ENCODE assay signal across 19 cellular contexts in genomic region chr6:3773696-3774298, GRCh38. TPM values are rescaled to one million over a fixed set of nuclear protein-coding genes. Genes with fewer than 3 reads are reported as not detected.
DNase-seq lines count a peak whose midpoint lies in the region; ATAC-seq and TF ChIP-seq lines count a peak whose summit lies in the region.
"Had no signal": no experiment of that assay in that cellular context is flagged by ENCODE, and none has a peak within 500 bp of the region (broad histone marks: within the 10 kb centered on the region; RNA-seq: fewer than 3 reads in every experiment).

No MANE protein-coding gene starts in this region.

- peaks cover 33% of the 10 kb centered on the region for H3K4me1 Mint-ChIP-seq in chondrocyte (ENCODE audit: low read depth)
- H3K4me1 Mint-ChIP-seq in activated CD8-positive, alpha-beta T cell treated with anti-CD3 and anti-CD28 coated beads, Interleukin-2, amount 10 ng/mL, durations not matched to agents 7 days and 5 days (ENCODE audit: low read depth): no peaks in the 10 kb centered on the region
- H3K4me1 Mint-ChIP-seq: activated naive CD4-positive, alpha-beta T cell treated with anti-CD3 and anti-CD28 coated beads, Interleukin-2, amount 50 U/mL, for 24 hours; CD8-positive, alpha-beta memory T cell had no signal

- H2BK15ac ChIP-seq in neuronal stem cell (ENCODE audit: low read length): no peak overlapping the region

- no peak overlapping the region for H3K9ac ChIP-seq in adipocyte (ENCODE audit: low read length)
- H3K9ac ChIP-seq in parathyroid adenoma: no peak overlapping the region
- no peak overlapping the region for H3K9ac ChIP-seq in neuronal stem cell (ENCODE audit: low read depth, low read length, poor library complexity)

- no peak overlapping the region for H3K4me3 Mint-ChIP-seq in chondrocyte (ENCODE audit: unreplicated experiment)
- H3K4me3 Mint-ChIP-seq in activated CD8-positive, alpha-beta T cell treated with anti-CD3 and anti-CD28 coated beads, Interleukin-2, amount 10 ng/mL, durations not matched to agents 7 days and 5 days: no peak overlapping the region
- H3K4me3 Mint-ChIP-seq: activated naive CD4-positive, alpha-beta T cell treated with anti-CD3 and anti-CD28 coated beads, Interleukin-2, amount 50 U/mL, for 24 hours; CD8-positive, alpha-beta memory T cell; naive B cell; stimulated activated naive CD8-positive, alpha-beta T cell treated with anti-CD3 and anti-CD28 coated beads, Interleukin-15, Interleukin-2, amounts not matched to agents 100 ng/mL and 50 ng/mL, for 24 hours had no signal

- H2AK5ac ChIP-seq in neuronal stem cell (ENCODE audit: low read depth, low read length): no peak overlapping the region

- no peak overlapping the region for H3K4ac ChIP-seq in neuronal stem cell (ENCODE audit: low read length)

- H3K23ac ChIP-seq in neuronal stem cell (ENCODE audit: low read depth, low read length, poor library complexity): no peak overlapping the region

- H3K79me1 ChIP-seq in neuronal stem cell (ENCODE audit: low read depth, low read length): no peaks in the 10 kb centered on the region

- no peaks in the 10 kb centered on the region for H3K27me3 Mint-ChIP-seq in chondrocyte (ENCODE audit: low read depth)
- peaks cover 13% of the 10 kb centered on the region for H3K27me3 Mint-ChIP-seq in activated CD8-positive, alpha-beta T cell treated with anti-CD3 and anti-CD28 coated beads, Interleukin-2, amount 10 ng/mL, durations not matched to agents 7 days and 5 days (ENCODE audit: low read depth)
- H3K27me3 Mint-ChIP-seq: activated naive CD4-positive, alpha-beta T cell treated with anti-CD3 and anti-CD28 coated beads, Interleukin-2, amount 50 U/mL, for 24 hours had no signal

- no peak overlapping the region for H2BK5ac ChIP-seq in neuronal stem cell (ENCODE audit: low read length)

- H2BK12ac ChIP-seq in neuronal stem cell (ENCODE audit: low read length): no peak overlapping the region

- no peak overlapping the region for H2BK120ac ChIP-seq in neuronal stem cell (ENCODE audit: low read depth, low read length)

- no peaks in the 10 kb centered on the region for H3K36me3 Mint-ChIP-seq in chondrocyte (ENCODE audit: low read depth)
- H3K36me3 Mint-ChIP-seq in activated CD8-positive, alpha-beta T cell treated with anti-CD3 and anti-CD28 coated beads, Interleukin-2, amount 10 ng/mL, durations not matched to agents 7 days and 5 days (ENCODE audit: low read depth): no peaks in the 10 kb centered on the region
- H3K36me3 Mint-ChIP-seq: activated naive CD4-positive, alpha-beta T cell treated with anti-CD3 and anti-CD28 coated beads, Interleukin-2, amount 50 U/mL, for 24 hours; naive B cell had no signal

- CTCF ChIA-PET in activated CD8-positive, alpha-beta T cell treated with anti-CD3 and anti-CD28 coated beads, Interleukin-2, amount 10 ng/mL, durations not matched to agents 7 days and 5 days (lab: Charles Lee): no interaction called here

- H3K4me1 ChIP-seq in adipocyte (ENCODE audit: control insufficient read depth, insufficient read depth, low read length): peaks cover 13% of the 10 kb centered on the region
- peaks cover 6% of the 10 kb centered on the region for H3K4me1 ChIP-seq in parathyroid adenoma
- peaks cover 12 to 23% of the 10 kb centered on the region in 2 donors for H3K4me1 ChIP-seq in neuronal stem cell (ENCODE audit: control insufficient read depth in 2 of 2, insufficient read depth in 1 of 2, low read depth in 1 of 2, low read length in 2 of 2)

- no peak for TF ChIP-seq CTCF in fibroblast of pulmonary artery (IDR thresholded peaks at IDR 0.05; ENCODE audit: low read length, missing control alignments)
- TF ChIP-seq CTCF in parathyroid adenoma (IDR thresholded peaks at IDR 0.05): no peak
- no peak for TF ChIP-seq CTCF in chondrocyte (IDR thresholded peaks at IDR 0.05)

- no peaks in the 10 kb centered on the region for H3K9me3 Mint-ChIP-seq in chondrocyte (ENCODE audit: low read depth)
- H3K9me3 Mint-ChIP-seq in activated CD8-positive, alpha-beta T cell treated with anti-CD3 and anti-CD28 coated beads, Interleukin-2, amount 10 ng/mL, durations not matched to agents 7 days and 5 days (ENCODE audit: insufficient read depth): no peaks in the 10 kb centered on the region
- H3K9me3 Mint-ChIP-seq: activated naive CD4-positive, alpha-beta T cell treated with anti-CD3 and anti-CD28 coated beads, Interleukin-2, amount 50 U/mL, for 24 hours; CD8-positive, alpha-beta memory T cell; stimulated activated naive CD8-positive, alpha-beta T cell treated with anti-CD3 and anti-CD28 coated beads, Interleukin-15, Interleukin-2, amounts not matched to agents 100 ng/mL and 50 ng/mL, for 24 hours had no signal

- H3K36me3 ChIP-seq in adipocyte (ENCODE audit: control insufficient read depth, insufficient read depth, low read length, severe bottlenecking): no peaks in the 10 kb centered on the region
- no peaks in the 10 kb centered on the region for H3K36me3 ChIP-seq in parathyroid adenoma (ENCODE audit: control insufficient read depth, insufficient read depth, low read length)
- no peaks in the 10 kb centered on the region for H3K36me3 ChIP-seq in neuronal stem cell (replicated peaks in 1 of 2; ENCODE audit: control insufficient read depth in 2 of 2, insufficient read depth in 2 of 2, low read length in 2 of 2)
- H3K36me3 ChIP-seq: MG63 had no signal

- POLR2A ChIA-PET in activated CD8-positive, alpha-beta T cell treated with anti-CD3 and anti-CD28 coated beads, Interleukin-2, amount 10 ng/mL, durations not matched to agents 7 days and 5 days (lab: Charles Lee): no interaction called here

- H3K27ac ChIP-seq in parathyroid adenoma: no peak overlapping the region
- H3K27ac ChIP-seq in neuronal stem cell (replicated peaks; ENCODE audit: low read length): no peak overlapping the region

- H3K27me3 ChIP-seq in adipocyte (replicated peaks; ENCODE audit: control insufficient read depth, insufficient read depth, low read length) (no peaks in the 10 kb centered on the region), parathyroid adenoma (ENCODE audit: control insufficient read depth, insufficient read depth, low read length) (no peaks in the 10 kb centered on the region), neuronal stem cell (ENCODE audit: control insufficient read depth in 3 of 3, insufficient read depth in 3 of 3, low read depth in 1 of 3, low read length in 3 of 3) (peaks cover 0 to 5% (median 0%) of the 10 kb centered on the region in 3 experiments)
- H3K27me3 ChIP-seq: MG63 had no signal

- DNase-seq in EH (ENCODE audit: low read depth) (peak; percentile 49), adipocyte (ENCODE audit: low read depth) (peak; percentile 89), fibroblast of pulmonary artery (ENCODE audit: low read depth) (peak; percentile 77), chondrocyte (ENCODE audit: low spot score) (no peak), neuronal stem cell (ENCODE audit: low spot score) (no peak)
- DNase-seq in activated naive CD4-positive, alpha-beta T cell treated with anti-CD3 and anti-CD28 coated beads, Interleukin-2, amount 50 U/mL, for 16 hours: no peak
- no peak for DNase-seq in activated CD8-positive, alpha-beta T cell treated with anti-CD3 and anti-CD28 coated beads, Interleukin-2, amount 10 ng/mL, durations not matched to agents 7 days and 5 days
- DNase-seq: activated CD4-positive, CD25-positive, alpha-beta regulatory T cell; activated CD8-positive, alpha-beta memory T cell treated with anti-CD3 and anti-CD28 coated beads, Interleukin-2, amount 50 U/mL, for 4 hours; CD8-positive, alpha-beta memory T cell; H7; MG63; naive B cell; NCI-H2227 treated with DMSO at 0.1 percent for 48 hours; OCI-M1; T-helper 1 cell had no signal

- H2AFZ ChIP-seq in parathyroid adenoma (no peak overlapping the region), neuronal stem cell (ENCODE audit: low read length) (no peak overlapping the region)

- H4K91ac ChIP-seq in neuronal stem cell (ENCODE audit: low read depth, low read length, poor library complexity): no peak overlapping the region

- H3K4me2 ChIP-seq in parathyroid adenoma (ENCODE audit: low read length) (peak overlapping the region; percentile 6), neuronal stem cell (ENCODE audit: insufficient read depth, low read length, poor library complexity, severe bottlenecking) (no peak overlapping the region)

- H3K4me3 ChIP-seq in adipocyte (ENCODE audit: low read length) (no peak overlapping the region), fibroblast of pulmonary artery (replicated peaks; ENCODE audit: low read depth, low read length) (no peak overlapping the region), parathyroid adenoma (ENCODE audit: low read depth, low read length) (no peak overlapping the region), neuronal stem cell (ENCODE audit: low read length in 2 of 2) (no peak overlapping the region)
- H3K4me3 ChIP-seq: MG63 had no signal

- H3K18ac ChIP-seq in neuronal stem cell (ENCODE audit: low read length): no peak overlapping the region

- no CpG with 5 or more reads among the region's 7 CpGs for WGBS in neuronal stem cell (ENCODE audit: extremely low coverage in 2 of 2, insufficient read length in 2 of 2, insufficient replicate concordance in 1 of 2), 2 donors

- no peak overlapping the region for H3K27ac Mint-ChIP-seq in chondrocyte (ENCODE audit: unreplicated experiment)
- no peak overlapping the region for H3K27ac Mint-ChIP-seq in activated CD8-positive, alpha-beta T cell treated with anti-CD3 and anti-CD28 coated beads, Interleukin-2, amount 10 ng/mL, durations not matched to agents 7 days and 5 days
- H3K27ac Mint-ChIP-seq: activated naive CD4-positive, alpha-beta T cell treated with anti-CD3 and anti-CD28 coated beads, Interleukin-2, amount 50 U/mL, for 24 hours; CD8-positive, alpha-beta memory T cell; naive B cell; stimulated activated naive CD8-positive, alpha-beta T cell treated with anti-CD3 and anti-CD28 coated beads, Interleukin-15, Interleukin-2, amounts not matched to agents 100 ng/mL and 50 ng/mL, for 24 hours had no signal

- no peak overlapping the region for H4K8ac ChIP-seq in neuronal stem cell (ENCODE audit: low read depth, low read length)

- no peaks in the 10 kb centered on the region for H3K79me2 ChIP-seq in parathyroid adenoma

- no peak overlapping the region for H3K14ac ChIP-seq in neuronal stem cell (ENCODE audit: low read length)

- no peak for ATAC-seq in activated CD8-positive, alpha-beta T cell treated with anti-CD3 and anti-CD28 coated beads, Interleukin-2, amount 10 ng/mL, durations not matched to agents 7 days and 5 days

- H3K9me3 ChIP-seq in adipocyte (ENCODE audit: control insufficient read depth, low read length) (no peaks in the 10 kb centered on the region), parathyroid adenoma (ENCODE audit: control insufficient read depth, low read length) (no peaks in the 10 kb centered on the region), neuronal stem cell (replicated peaks in 1 of 2; ENCODE audit: control insufficient read depth in 2 of 2, insufficient read depth in 1 of 2, low read depth in 1 of 2, low read length in 2 of 2) (peaks cover 3 to 4% of the 10 kb centered on the region in 2 donors)
- H3K9me3 ChIP-seq: MG63 had no signal

RNA-seq across cellular contexts. Expression of gene PXDC1, which starts 22.3 kb away (rescaled TPM):
- 191 to 231 TPM (median 222 TPM) in 3 replicates for total RNA-seq in chondrocyte
- polyA plus RNA-seq in neuronal stem cell (2013, experiment 1 of 2): 4.4 TPM
- 4.7 TPM for polyA plus RNA-seq in neuronal stem cell (2013, experiment 2 of 2)
- total RNA-seq in activated CD8-positive, alpha-beta T cell treated with anti-CD3 and anti-CD28 coated beads, Interleukin-2, amount 10 ng/mL, durations not matched to agents 7 days and 5 days: not detected
- polyA plus RNA-seq: CD8-positive, alpha-beta memory T cell had no signal

Comparison
In these comparisons a context has a peak if more than half of its experiments do, and no peak if none do; other contexts are left out.
1. DNase-seq: peak in EH (single experiment), adipocyte (single experiment) and fibroblast of pulmonary artery (single experiment); none in chondrocyte (single experiment), activated naive CD4-positive, alpha-beta T cell treated with anti-CD3 and anti-CD28 coated beads, Interleukin-2, amount 50 U/mL, for 16 hours (single experiment), neuronal stem cell (single experiment) and activated CD8-positive, alpha-beta T cell treated with anti-CD3 and anti-CD28 coated beads, Interleukin-2, amount 10 ng/mL, durations not matched to agents 7 days and 5 days (single experiment).
2. RNA of gene PXDC1, which starts 22.3 kb away (total RNA-seq): 191 to 231 TPM in chondrocyte; not detected in activated CD8-positive, alpha-beta T cell treated with anti-CD3 and anti-CD28 coated beads, Interleukin-2, amount 10 ng/mL, durations not matched to agents 7 days and 5 days; every median in the first group is over 100 times any median in the second.